In the genomic region with DNA sequence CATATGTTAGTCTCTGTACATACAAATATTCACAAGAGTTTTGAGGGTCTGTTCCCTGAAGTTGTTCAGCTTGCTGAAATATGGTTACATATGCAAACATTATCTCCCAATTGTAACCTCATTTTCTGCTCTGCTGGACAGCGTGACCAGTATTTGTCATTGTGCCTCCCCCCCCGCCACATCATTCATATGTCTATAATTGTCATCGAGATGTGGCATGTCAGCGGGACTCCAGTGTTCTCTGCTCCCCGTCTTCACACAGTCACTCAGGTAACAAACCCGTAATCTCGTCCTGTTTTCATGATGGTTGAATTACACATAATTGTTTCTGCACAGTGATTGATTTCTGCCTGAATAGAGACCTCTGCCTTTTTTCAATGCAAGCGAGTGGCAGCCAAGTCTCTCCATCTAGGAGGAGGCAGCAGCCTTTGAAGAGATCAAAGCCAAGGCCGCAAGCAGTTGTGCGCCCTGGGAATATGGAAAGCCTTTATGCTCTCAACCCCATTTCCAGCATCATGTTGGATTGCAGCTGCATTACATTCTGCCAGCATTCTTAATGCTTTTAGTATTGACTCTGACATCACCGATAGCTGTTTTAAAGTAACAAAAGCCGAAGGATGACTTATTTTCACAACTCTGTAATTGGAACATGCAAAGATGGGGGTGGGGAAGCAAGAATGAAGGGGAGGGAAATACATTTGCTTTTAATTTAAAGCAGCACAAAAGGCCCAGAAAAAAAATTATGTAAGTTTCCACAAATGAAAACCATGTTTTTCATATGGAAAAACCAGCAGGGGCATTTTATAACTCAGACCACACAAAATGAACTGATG, we compare ENCODE assay signal across 13 cellular contexts. TPM values are rescaled to one million over a fixed set of nuclear protein-coding genes. Genes with fewer than 3 reads are reported as not detected.
DNase-seq lines count a peak whose midpoint lies in the region; ATAC-seq and TF ChIP-seq lines count a peak whose summit lies in the region.
"Had no signal": no experiment of that assay in that cellular context is flagged by ENCODE, and none has a peak within 500 bp of the region (broad histone marks: within the 10 kb centered on the region; RNA-seq: fewer than 3 reads in every experiment).

No MANE protein-coding gene starts in this region.

- H3K27ac Mint-ChIP-seq in activated naive CD4-positive, alpha-beta T cell treated with anti-CD3 and anti-CD28 coated beads, Interleukin-2, amount 50 U/mL, for 24 hours: peak overlapping the region; percentile 100
- H3K27ac Mint-ChIP-seq: B cell had no signal

- H3K4me1 Mint-ChIP-seq in activated T-cell treated with anti-CD3 and anti-CD28 coated beads, Interleukin-2, amount 50 U/mL, for 4 hours (ENCODE audit: low read depth): peaks cover 82% of the 10 kb centered on the region
- peaks cover 96% of the 10 kb centered on the region for H3K4me1 Mint-ChIP-seq in activated naive CD4-positive, alpha-beta T cell treated with anti-CD3 and anti-CD28 coated beads, Interleukin-2, amount 50 U/mL, for 24 hours

- H3K27ac ChIP-seq in heart left ventricle: no peak overlapping the region
- H3K27ac ChIP-seq: breast epithelium had no signal

- WGBS in heart left ventricle, 4 donors: 89 to 92% (median 91%) methylated on average over 12 of the region's 12 CpGs

- peaks cover 0 to 5% (median 0%) of the 10 kb centered on the region in 12 donors for H3K4me1 ChIP-seq in heart left ventricle
- H3K4me1 ChIP-seq: breast epithelium had no signal

- peaks cover 0 to 1% (median 0%) of the 10 kb centered on the region in 12 donors for H3K9me3 ChIP-seq in heart left ventricle
- H3K9me3 ChIP-seq: breast epithelium had no signal

- H3K4me3 ChIP-seq in heart left ventricle: no peak overlapping the region
- H3K4me3 ChIP-seq: breast epithelium had no signal

- no peak for DNase-seq in activated T-cell treated with anti-CD3 and anti-CD28 coated beads, Interleukin-2, amount 50 U/mL, for 4 hours
- no peak for DNase-seq in activated T-cell treated with anti-CD3 and anti-CD28 coated beads, Interleukin-2, amount 50 U/mL, for 1 hour
- DNase-seq in NCI-H1417 (lab: John Stamatoyannopoulos, UW) (peak in 2 of 3 experiments; percentile 89 to 98), heart left ventricle (no peak), NCI-H345 treated with DMSO at 0.1 percent for 48 hours (lab: John Stamatoyannopoulos, UW; ENCODE audit: unreplicated experiment) (no peak)
- DNase-seq in stimulated activated CD8-positive, alpha-beta memory T cell treated with anti-CD3 and anti-CD28 coated beads, Interleukin-4, amount 100 ng/mL, for 48 hours: peak; percentile 51
- DNase-seq: left colon, NCI-H2171 treated with DMSO at 0.1 percent for 48 hours, SIG-M5 had no signal

- no peak for TF ChIP-seq POLR2A in heart left ventricle (IDR thresholded peaks at IDR 0.05)

- no peaks in the 10 kb centered on the region for H3K27me3 Mint-ChIP-seq in activated T-cell treated with anti-CD3 and anti-CD28 coated beads, Interleukin-2, amount 50 U/mL, for 4 hours (ENCODE audit: low read depth)
- H3K27me3 Mint-ChIP-seq in activated naive CD4-positive, alpha-beta T cell treated with anti-CD3 and anti-CD28 coated beads, Interleukin-2, amount 50 U/mL, for 24 hours: no peaks in the 10 kb centered on the region

- H3K4me3 Mint-ChIP-seq in activated T-cell treated with anti-CD3 and anti-CD28 coated beads, Interleukin-2, amount 50 U/mL, for 4 hours: peak overlapping the region; percentile 51
- peak overlapping the region; percentile 92 for H3K4me3 Mint-ChIP-seq in activated naive CD4-positive, alpha-beta T cell treated with anti-CD3 and anti-CD28 coated beads, Interleukin-2, amount 50 U/mL, for 24 hours
- H3K4me3 Mint-ChIP-seq: B cell had no signal

- no peaks in the 10 kb centered on the region for H3K9me3 Mint-ChIP-seq in activated T-cell treated with anti-CD3 and anti-CD28 coated beads, Interleukin-2, amount 50 U/mL, for 4 hours
- H3K9me3 Mint-ChIP-seq in activated naive CD4-positive, alpha-beta T cell treated with anti-CD3 and anti-CD28 coated beads, Interleukin-2, amount 50 U/mL, for 24 hours: no peaks in the 10 kb centered on the region

- intact Hi-C loops in heart left ventricle (cut with DNase I): no loop called here

- peaks cover 0 to 3% (median 0%) of the 10 kb centered on the region in 9 donors for H3K27me3 ChIP-seq in heart left ventricle
- H3K27me3 ChIP-seq: breast epithelium had no signal

- peak; percentile 49 to 52 for ATAC-seq in activated T-cell treated with anti-CD3 and anti-CD28 coated beads, Interleukin-2, amount 50 U/mL, for 4 hours
- ATAC-seq in SK-N-SH treated with all-trans-retinoic acid at 6 μM for 48 hours: no peak
- no peak for ATAC-seq in heart left ventricle
- ATAC-seq: left colon had no signal

- H3K36me3 Mint-ChIP-seq in activated T-cell treated with anti-CD3 and anti-CD28 coated beads, Interleukin-2, amount 50 U/mL, for 4 hours (ENCODE audit: insufficient read depth): peaks cover 28% of the 10 kb centered on the region
- H3K36me3 Mint-ChIP-seq in activated naive CD4-positive, alpha-beta T cell treated with anti-CD3 and anti-CD28 coated beads, Interleukin-2, amount 50 U/mL, for 24 hours: peaks cover 25% of the 10 kb centered on the region

- H3K36me3 ChIP-seq in heart left ventricle: no peaks in the 10 kb centered on the region
- H3K36me3 ChIP-seq: breast epithelium had no signal

- no peak for TF ChIP-seq CTCF in heart left ventricle (IDR thresholded peaks at IDR 0.05)

TF ChIP-seq in SK-N-SH treated with all-trans-retinoic acid at 6 μM for 48 hours, 23 proteins besides CTCF, POLR2A, EP300 and RAD21 (continues in another document):
- TF ChIP-seq, protein P1, sequence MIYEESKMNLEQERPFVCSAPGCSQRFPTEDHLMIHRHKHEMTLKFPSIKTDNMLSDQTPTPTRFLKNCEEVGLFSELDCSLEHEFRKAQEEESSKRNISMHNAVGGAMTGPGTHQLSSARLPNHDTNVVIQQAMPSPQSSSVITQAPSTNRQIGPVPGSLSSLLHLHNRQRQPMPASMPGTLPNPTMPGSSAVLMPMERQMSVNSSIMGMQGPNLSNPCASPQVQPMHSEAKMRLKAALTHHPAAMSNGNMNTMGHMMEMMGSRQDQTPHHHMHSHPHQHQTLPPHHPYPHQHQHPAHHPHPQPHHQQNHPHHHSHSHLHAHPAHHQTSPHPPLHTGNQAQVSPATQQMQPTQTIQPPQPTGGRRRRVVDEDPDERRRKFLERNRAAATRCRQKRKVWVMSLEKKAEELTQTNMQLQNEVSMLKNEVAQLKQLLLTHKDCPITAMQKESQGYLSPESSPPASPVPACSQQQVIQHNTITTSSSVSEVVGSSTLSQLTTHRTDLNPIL (CRISPR knock-in tag; IDR thresholded peaks at IDR 0.05; ENCODE audit: low read depth): no peak
- no peak for TF ChIP-seq PPARA (CRISPR knock-in tag; IDR thresholded peaks at IDR 0.05; ENCODE audit: borderline replicate concordance)
- TF ChIP-seq CSDC2 (CRISPR knock-in tag; IDR thresholded peaks at IDR 0.05): no peak
- TF ChIP-seq SNAI2 (CRISPR knock-in tag; IDR thresholded peaks at IDR 0.05): no peak
- no peak for TF ChIP-seq TCF4 (CRISPR knock-in tag; IDR thresholded peaks at IDR 0.05; ENCODE audit: borderline replicate concordance)
- no peak for TF ChIP-seq GLIS3 (CRISPR knock-in tag; IDR thresholded peaks at IDR 0.05)
- TF ChIP-seq ZC3H10 (CRISPR knock-in tag; IDR thresholded peaks at IDR 0.05): no peak
- TF ChIP-seq TOX (CRISPR knock-in tag; IDR thresholded peaks at IDR 0.05; ENCODE audit: borderline replicate concordance): no peak
- no peak for TF ChIP-seq BACH2 (CRISPR knock-in tag; IDR thresholded peaks at IDR 0.05; ENCODE audit: borderline replicate concordance)
- TF ChIP-seq, protein P2, sequence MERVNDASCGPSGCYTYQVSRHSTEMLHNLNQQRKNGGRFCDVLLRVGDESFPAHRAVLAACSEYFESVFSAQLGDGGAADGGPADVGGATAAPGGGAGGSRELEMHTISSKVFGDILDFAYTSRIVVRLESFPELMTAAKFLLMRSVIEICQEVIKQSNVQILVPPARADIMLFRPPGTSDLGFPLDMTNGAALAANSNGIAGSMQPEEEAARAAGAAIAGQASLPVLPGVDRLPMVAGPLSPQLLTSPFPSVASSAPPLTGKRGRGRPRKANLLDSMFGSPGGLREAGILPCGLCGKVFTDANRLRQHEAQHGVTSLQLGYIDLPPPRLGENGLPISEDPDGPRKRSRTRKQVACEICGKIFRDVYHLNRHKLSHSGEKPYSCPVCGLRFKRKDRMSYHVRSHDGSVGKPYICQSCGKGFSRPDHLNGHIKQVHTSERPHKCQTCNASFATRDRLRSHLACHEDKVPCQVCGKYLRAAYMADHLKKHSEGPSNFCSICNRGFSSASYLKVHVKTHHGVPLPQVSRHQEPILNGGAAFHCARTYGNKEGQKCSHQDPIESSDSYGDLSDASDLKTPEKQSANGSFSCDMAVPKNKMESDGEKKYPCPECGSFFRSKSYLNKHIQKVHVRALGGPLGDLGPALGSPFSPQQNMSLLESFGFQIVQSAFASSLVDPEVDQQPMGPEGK (CRISPR knock-in tag; IDR thresholded peaks at IDR 0.05; ENCODE audit: borderline replicate concordance): no peak
- no peak for TF ChIP-seq ZNF70 (CRISPR knock-in tag; IDR thresholded peaks at IDR 0.05)
- TF ChIP-seq OSR1 (CRISPR knock-in tag; IDR thresholded peaks at IDR 0.05): no peak
- TF ChIP-seq, protein P3, sequence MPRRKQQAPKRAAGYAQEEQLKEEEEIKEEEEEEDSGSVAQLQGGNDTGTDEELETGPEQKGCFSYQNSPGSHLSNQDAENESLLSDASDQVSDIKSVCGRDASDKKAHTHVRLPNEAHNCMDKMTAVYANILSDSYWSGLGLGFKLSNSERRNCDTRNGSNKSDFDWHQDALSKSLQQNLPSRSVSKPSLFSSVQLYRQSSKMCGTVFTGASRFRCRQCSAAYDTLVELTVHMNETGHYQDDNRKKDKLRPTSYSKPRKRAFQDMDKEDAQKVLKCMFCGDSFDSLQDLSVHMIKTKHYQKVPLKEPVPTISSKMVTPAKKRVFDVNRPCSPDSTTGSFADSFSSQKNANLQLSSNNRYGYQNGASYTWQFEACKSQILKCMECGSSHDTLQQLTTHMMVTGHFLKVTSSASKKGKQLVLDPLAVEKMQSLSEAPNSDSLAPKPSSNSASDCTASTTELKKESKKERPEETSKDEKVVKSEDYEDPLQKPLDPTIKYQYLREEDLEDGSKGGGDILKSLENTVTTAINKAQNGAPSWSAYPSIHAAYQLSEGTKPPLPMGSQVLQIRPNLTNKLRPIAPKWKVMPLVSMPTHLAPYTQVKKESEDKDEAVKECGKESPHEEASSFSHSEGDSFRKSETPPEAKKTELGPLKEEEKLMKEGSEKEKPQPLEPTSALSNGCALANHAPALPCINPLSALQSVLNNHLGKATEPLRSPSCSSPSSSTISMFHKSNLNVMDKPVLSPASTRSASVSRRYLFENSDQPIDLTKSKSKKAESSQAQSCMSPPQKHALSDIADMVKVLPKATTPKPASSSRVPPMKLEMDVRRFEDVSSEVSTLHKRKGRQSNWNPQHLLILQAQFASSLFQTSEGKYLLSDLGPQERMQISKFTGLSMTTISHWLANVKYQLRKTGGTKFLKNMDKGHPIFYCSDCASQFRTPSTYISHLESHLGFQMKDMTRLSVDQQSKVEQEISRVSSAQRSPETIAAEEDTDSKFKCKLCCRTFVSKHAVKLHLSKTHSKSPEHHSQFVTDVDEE (CRISPR knock-in tag; IDR thresholded peaks at IDR 0.05): no peak

RNA-seq across cellular contexts. Expression of a gene that starts 27.3 kb away (rescaled TPM):
- total RNA-seq in activated T-cell treated with anti-CD3 and anti-CD28 coated beads, Interleukin-2, amount 50 U/mL, for 4 hours: 100 to 1,000 TPM; 140 to 165 (median 148) TPM
- 1 to 10 TPM in 5 of 9 donors, under 1 TPM in 3, not detected in 1; 0.16 to 3.0 (median 1.9) TPM for total RNA-seq in heart left ventricle
- under 1 TPM; 0.08 to 0.57 TPM for polyA plus RNA-seq in heart left ventricle

Comparison
In these comparisons a context has a peak if more than half of its experiments do, and no peak if none do; other contexts are left out.
1. ATAC-seq: peak in activated T-cell treated with anti-CD3 and anti-CD28 coated beads, Interleukin-2, amount 50 U/mL, for 4 hours (2 of 2); none in SK-N-SH treated with all-trans-retinoic acid at 6 μM for 48 hours (single experiment) and heart left ventricle (0 of 4).
2. DNase-seq: peak in NCI-H1417 (2 of 3) and stimulated activated CD8-positive, alpha-beta memory T cell treated with anti-CD3 and anti-CD28 coated beads, Interleukin-4, amount 100 ng/mL, for 48 hours (single experiment); none in activated T-cell treated with anti-CD3 and anti-CD28 coated beads, Interleukin-2, amount 50 U/mL, for 4 hours (single experiment), activated T-cell treated with anti-CD3 and anti-CD28 coated beads, Interleukin-2, amount 50 U/mL, for 1 hour (single experiment), heart left ventricle (0 of 5) and NCI-H345 treated with DMSO at 0.1 percent for 48 hours (single experiment).
3. RNA of a gene that starts 27.3 kb away (total RNA-seq): 140 to 165 TPM in activated T-cell treated with anti-CD3 and anti-CD28 coated beads, Interleukin-2, amount 50 U/mL, for 4 hours; 0.16 to 3.0 TPM in heart left ventricle; every median in the first group is over 10 times any median in the second.